Comparison of ENCODE assay signal across 18 cellular contexts in genomic region chr20:58046311-58046710, GRCh38.
DNase-seq lines count a peak whose midpoint lies in the region; ATAC-seq lines count a peak whose summit lies in the region.
"Had no signal": no experiment of that assay in that cellular context is flagged by ENCODE, and none has a peak within 500 bp of the region (broad histone marks: within the 10 kb centered on the region; RNA-seq: fewer than 3 reads in every experiment).

No MANE protein-coding gene starts in this region.

- DNase-seq in D341Med (ENCODE audit: low spot score) (peak; percentile 9), NCI-H69 (lab: John Stamatoyannopoulos, UW) (peak; percentile 4), islet precursor cell (peak; percentile 12), NCI-H510A treated with DMSO at 0.1 percent for 48 hours (lab: John Stamatoyannopoulos, UW) (no peak)
- peak; percentile 6 for DNase-seq in stimulated activated CD8-positive, alpha-beta memory T cell treated with anti-CD3 and anti-CD28 coated beads, Interleukin-4, amount 100 ng/mL, for 48 hours
- no peak for DNase-seq in activated T-cell treated with anti-CD3 and anti-CD28 coated beads, Interleukin-2, amount 50 U/mL, for 1 hour
- DNase-seq: CD4-positive, CD25-positive, alpha-beta regulatory T cell; DMS79 treated with DMSO at 0.1 percent for 48 hours; MM.1S; NCI-H187 treated with DMSO at 0.1 percent for 48 hours; NCI-H748 treated with DMSO at 0.1 percent for 48 hours; PC-9; SHP77 treated with DMSO at 0.1 percent for 48 hours had no signal

- ATAC-seq in HG03139 (IDR thresholded peaks at IDR 0.05; ENCODE audit: unreplicated experiment) (no peak), HG02588 (IDR thresholded peaks at IDR 0.05; ENCODE audit: unreplicated experiment) (no peak)
- ATAC-seq: A549, GM12878, K562 had no signal

Comparison
In these comparisons a context has a peak if more than half of its experiments do, and no peak if none do; other contexts are left out.
1. DNase-seq: peak in D341Med (single experiment), NCI-H69 (single experiment), islet precursor cell (single experiment) and stimulated activated CD8-positive, alpha-beta memory T cell treated with anti-CD3 and anti-CD28 coated beads, Interleukin-4, amount 100 ng/mL, for 48 hours (single experiment); none in NCI-H510A treated with DMSO at 0.1 percent for 48 hours (single experiment) and activated T-cell treated with anti-CD3 and anti-CD28 coated beads, Interleukin-2, amount 50 U/mL, for 1 hour (single experiment).